ENCODE assay signal across 8 cellular contexts in the genomic region with DNA sequence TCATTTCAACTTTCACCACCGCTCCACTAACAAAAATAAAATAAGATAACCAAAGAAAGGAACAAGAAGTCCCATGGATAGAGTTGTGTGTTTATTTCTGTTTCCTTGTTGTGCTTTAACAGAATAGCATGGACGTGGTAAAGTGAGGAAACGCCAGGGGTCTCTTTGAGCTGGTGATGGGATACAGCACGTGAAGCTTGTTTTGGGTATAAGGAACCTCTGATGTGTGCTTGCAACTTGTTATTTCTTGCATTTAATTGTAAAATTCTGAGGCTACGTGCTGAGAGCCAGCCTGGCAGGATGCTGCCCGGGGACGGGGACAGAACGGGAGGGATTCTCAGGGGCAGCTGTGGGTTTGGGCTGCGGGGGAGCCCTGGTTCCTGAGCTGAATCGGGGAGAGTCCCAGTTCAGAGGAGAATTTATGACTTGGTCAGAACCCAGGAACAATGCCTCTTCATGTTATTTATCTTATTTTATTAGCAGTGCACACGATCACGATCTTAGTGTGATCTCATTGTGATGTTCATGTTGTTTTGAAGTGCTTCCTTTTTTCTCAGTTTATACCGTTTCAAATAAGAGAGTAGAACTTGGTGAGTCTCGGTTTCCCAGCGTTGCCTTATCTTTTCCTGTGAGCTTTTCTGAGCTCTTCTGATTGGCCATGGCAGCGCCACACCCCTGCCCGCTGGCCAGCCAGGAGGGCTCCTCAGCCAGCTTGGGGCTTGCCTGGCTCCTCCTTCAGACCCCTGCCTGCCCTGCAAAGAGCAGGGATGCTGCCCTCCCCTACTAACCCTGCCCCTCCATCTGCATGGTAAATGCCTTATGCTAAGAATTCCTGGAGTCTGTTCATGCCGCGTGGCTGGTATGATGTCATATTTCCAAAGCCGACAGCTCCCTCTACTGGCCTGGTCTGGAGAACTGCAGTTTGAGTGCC.
A peak's percentile ranks its signal among the peaks of the same experiment; 100 is the strongest.
DNase-seq lines count a peak whose midpoint lies in the region; ATAC-seq and TF ChIP-seq lines count a peak whose summit lies in the region.

No MANE protein-coding gene starts in this region.

- in situ Hi-C loops in astrocyte of the spinal cord (cut with HindIII; ENCODE audit: low sequenced_read_pairs), result no loop called here

- TF ChIP-seq CTCF in astrocyte of the spinal cord (IDR thresholded peaks at IDR 0.05; ENCODE audit: low read depth, low read length), result peak; percentile 84
- TF ChIP-seq CTCF in retinal pigment epithelial cell (conservative IDR thresholded peaks at IDR 0.05; ENCODE audit: low read depth, low read length), result peak; percentile 88

- peak; percentile 27 for ATAC-seq in HG02973 (IDR thresholded peaks at IDR 0.05; ENCODE audit: unreplicated experiment)

- peak overlapping the region; percentile 28 for H3K4me3 ChIP-seq in astrocyte of the spinal cord (ENCODE audit: low read depth, low read length)
- peak overlapping the region; percentile 47 for H3K4me3 ChIP-seq in retinal pigment epithelial cell (ENCODE audit: low read length)

- DNase-seq in NK-92 treated with Interleukin-12 subunit alpha and Interleukin-12 subunit beta, amount 100 ng/mL, for 24 hours (lab: John Stamatoyannopoulos, UW), result peak; percentile 44
- DNase-seq in NK-92 (lab: John Stamatoyannopoulos, UW; ENCODE audit: unreplicated experiment), result no peak
- peak; percentile 83 for DNase-seq in NCI-H187 treated with DMSO at 0.1 percent for 48 hours (lab: John Stamatoyannopoulos, UW)
- DNase-seq in T1000 (lab: John Stamatoyannopoulos, UW), result peak; percentile 86
- DNase-seq in astrocyte of the spinal cord (ENCODE audit: low read depth, low spot score), result peak; percentile 98
- peak; percentile 20 to 92 (median 69) for DNase-seq in hypothalamus (lab: John Stamatoyannopoulos, UW)
- DNase-seq in retinal pigment epithelial cell (ENCODE audit: low read depth), result peak; percentile 98
